ENCODE assay signal across 24 cellular contexts in the genomic region with DNA sequence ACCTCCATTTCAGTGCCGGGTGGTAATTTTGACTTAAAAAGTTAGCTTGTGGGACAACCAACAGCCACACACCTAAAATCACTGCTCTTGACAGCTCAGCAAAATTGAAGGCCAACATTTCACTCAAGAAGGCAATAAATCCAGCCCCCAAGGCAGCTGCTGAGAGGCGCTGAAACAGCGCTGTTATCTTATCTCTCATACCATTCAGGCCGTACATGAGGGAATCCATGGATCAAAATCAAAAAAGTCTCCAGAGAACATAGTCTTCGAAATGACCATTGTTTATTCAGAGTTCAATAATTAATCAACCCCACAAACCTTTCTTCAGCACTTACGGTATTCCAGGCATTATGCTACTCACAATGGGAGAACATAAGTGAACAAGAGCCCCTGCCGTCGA. TPM values are rescaled to one million over a fixed set of nuclear protein-coding genes. Genes with fewer than 3 reads are reported as not detected.
DNase-seq lines count a peak whose midpoint lies in the region; ATAC-seq and TF ChIP-seq lines count a peak whose summit lies in the region.
"Had no signal": no experiment of that assay in that cellular context is flagged by ENCODE, and none has a peak within 500 bp of the region (broad histone marks: within the 10 kb centered on the region; RNA-seq: fewer than 3 reads in every experiment).

No MANE protein-coding gene starts in this region.

- peaks cover 0 to 4% of the 10 kb centered on the region in 2 experiments; a peak in 2 of 4 replicates for H3K4me1 ChIP-seq in SK-N-SH (ENCODE audit: control insufficient read depth in 1 of 2, insufficient read depth in 2 of 2, low read depth in 1 of 2, low read length in 1 of 2)

- no peaks in the 10 kb centered on the region for H3K79me2 ChIP-seq in SK-N-SH (ENCODE audit: insufficient read depth)

- peaks cover 23% of the 10 kb centered on the region for H3K4me1 Mint-ChIP-seq in mesothelial cell of epicardium
- H3K4me1 Mint-ChIP-seq: IgD-negative memory B cell had no signal

- no peak overlapping the region for H3K4me2 ChIP-seq in SK-N-SH
- H3K4me2 ChIP-seq: A549 had no signal

- H3K4me3 Mint-ChIP-seq in mesothelial cell of epicardium: no peak overlapping the region
- H3K4me3 Mint-ChIP-seq: CD4-positive, alpha-beta T cell; IgD-negative memory B cell had no signal

- ATAC-seq in GM18858 (IDR thresholded peaks at IDR 0.05; ENCODE audit: unreplicated experiment): no peak
- ATAC-seq: A549 had no signal

- no peaks in the 10 kb centered on the region for H3K9me3 ChIP-seq in SK-N-SH
- H3K9me3 ChIP-seq: MG63, Peyer's patch had no signal

- H3K9ac ChIP-seq in SK-N-SH: no peak overlapping the region

- POLR2A ChIA-PET in SK-N-SH (lab: Yijun Ruan, JAX): no interaction called here

- no peaks in the 10 kb centered on the region for H3K27me3 Mint-ChIP-seq in mesothelial cell of epicardium (ENCODE audit: low read depth)
- H3K27me3 Mint-ChIP-seq: CD4-positive, alpha-beta T cell had no signal

- peak overlapping the region; percentile 4 for H3K27ac Mint-ChIP-seq in mesothelial cell of epicardium
- H3K27ac Mint-ChIP-seq: CD4-positive, alpha-beta T cell; IgD-negative memory B cell had no signal

- H4K20me1 ChIP-seq in SK-N-SH (ENCODE audit: insufficient read depth): no peaks in the 10 kb centered on the region

- no peak for TF ChIP-seq EP300 in SK-N-SH (IDR thresholded peaks at IDR 0.05; ENCODE audit: borderline replicate concordance in 1 of 2, low read depth in 1 of 2, low read length in 1 of 2)

- TF ChIP-seq CTCF in fibroblast of the aortic adventitia (IDR thresholded peaks at IDR 0.05; ENCODE audit: insufficient read depth, low read length) (no peak), mesothelial cell of epicardium (IDR thresholded peaks at IDR 0.05; ENCODE audit: unreplicated experiment) (no peak), SK-N-SH (IDR thresholded peaks at IDR 0.05) (no peak)

- H3K27me3 ChIP-seq in SK-N-SH (ENCODE audit: insufficient read depth): no peaks in the 10 kb centered on the region
- H3K27me3 ChIP-seq: MG63, Peyer's patch had no signal

- peaks cover 3% of the 10 kb centered on the region for H3K36me3 Mint-ChIP-seq in mesothelial cell of epicardium
- H3K36me3 Mint-ChIP-seq: IgD-negative memory B cell had no signal

- no peak overlapping the region for H3K4me3 ChIP-seq in fibroblast of the aortic adventitia (ENCODE audit: low read depth, low read length)
- no peak overlapping the region for H3K4me3 ChIP-seq in SK-N-SH (ENCODE audit: low read depth in 2 of 2, low read length in 1 of 2)
- H3K4me3 ChIP-seq: A549, MG63, Peyer's patch, SK-N-MC had no signal

- no peak for TF ChIP-seq RAD21 in SK-N-SH (IDR thresholded peaks at IDR 0.05; ENCODE audit: low read length)

- CTCF ChIA-PET in SK-N-SH (lab: Yijun Ruan, JAX): interaction anchor here (1.3 kb wide), 1 partner anchor 113 kb away, joined by 3 read pairs; no protein-coding TSS in a partner anchor

- DNase-seq in Caki2 (ENCODE audit: low read depth) (peak; percentile 41), NCI-H226 (peak; percentile 56), fibroblast of the aortic adventitia (ENCODE audit: low read depth) (peak; percentile 63), mesothelial cell of epicardium (ENCODE audit: low spot score in 2 of 2, unreplicated experiment in 2 of 2) (no peak), SK-N-SH (no peak), superior temporal gyrus (ENCODE audit: extremely low spot score) (no peak), ecto neural progenitor cell (ENCODE audit: low spot score) (no peak)
- DNase-seq: CD4-positive, alpha-beta T cell; EL; Kasumi-1; MG63; NCI-H1048; NCI-H1436 treated with DMSO at 0.1 percent for 48 hours; NCI-H2029 treated with DMSO at 0.1 percent for 48 hours; NCI-H510A; NCI-H748 treated with DMSO at 0.1 percent for 48 hours; NK-92 treated with Interleukin-12 subunit alpha and Interleukin-12 subunit beta, amount 100 ng/mL, for 24 hours; Peyer's patch; Right ventricle myocardium superior had no signal

- no peaks in the 10 kb centered on the region for H3K9me2 ChIP-seq in SK-N-SH

- no peak overlapping the region for H2AFZ ChIP-seq in SK-N-SH (ENCODE audit: low read depth)

- H3K9me3 Mint-ChIP-seq in mesothelial cell of epicardium: peaks cover 17% of the 10 kb centered on the region
- H3K9me3 Mint-ChIP-seq: CD4-positive, alpha-beta T cell; IgD-negative memory B cell had no signal

- no peaks in the 10 kb centered on the region for H3K36me3 ChIP-seq in SK-N-SH (replicated peaks in 1 of 2; ENCODE audit: control insufficient read depth in 1 of 2, insufficient read depth in 2 of 2, low read length in 1 of 2)
- H3K36me3 ChIP-seq: MG63, Peyer's patch had no signal

- in situ Hi-C loops in Caki2 (cut with HindIII; ENCODE audit: low pct_unique_long_range_greater_than_20kb, low sequenced_read_pairs): no loop called here

- no peaks in the 10 kb centered on the region for H3F3A ChIP-seq in SK-N-SH (replicated peaks; ENCODE audit: insufficient read depth)

- no peak overlapping the region for H3K27ac ChIP-seq in SK-N-SH (ENCODE audit: low read depth in 2 of 2, low read length in 1 of 2)
- H3K27ac ChIP-seq: HL-60, Peyer's patch, SK-N-MC had no signal

- WGBS in SK-N-SH (ENCODE audit: low lambda C conversion rate): 90% methylated on average over 8 of the region's 8 CpGs

TF ChIP-seq in SK-N-SH, 30 proteins besides CTCF, POLR2A, EP300 and RAD21:
- TF ChIP-seq YY1 (IDR thresholded peaks at IDR 0.05; ENCODE audit: low read depth) (no peak), POLR2AphosphoS5 (IDR thresholded peaks at IDR 0.05; ENCODE audit: low read depth, low read length) (no peak), MEF2A (IDR thresholded peaks at IDR 0.05; ENCODE audit: borderline replicate concordance, low read depth) (no peak), ELF1 (IDR thresholded peaks at IDR 0.05) (no peak), FOXM1 (IDR thresholded peaks at IDR 0.05; ENCODE audit: low read depth) (no peak), GATA2 (CRISPR knock-in tag; IDR thresholded peaks at IDR 0.05) (no peak), NFIC (IDR thresholded peaks at IDR 0.05; ENCODE audit: borderline replicate concordance) (no peak), CHD2 (IDR thresholded peaks at IDR 0.05; ENCODE audit: low read length, partially characterized antibody) (no peak), TEAD4 (IDR thresholded peaks at IDR 0.05; ENCODE audit: borderline replicate concordance, insufficient read depth) (no peak), NRF1 (IDR thresholded peaks at IDR 0.05; ENCODE audit: low read depth, low read length) (no peak)
- TF ChIP-seq, protein P1, sequence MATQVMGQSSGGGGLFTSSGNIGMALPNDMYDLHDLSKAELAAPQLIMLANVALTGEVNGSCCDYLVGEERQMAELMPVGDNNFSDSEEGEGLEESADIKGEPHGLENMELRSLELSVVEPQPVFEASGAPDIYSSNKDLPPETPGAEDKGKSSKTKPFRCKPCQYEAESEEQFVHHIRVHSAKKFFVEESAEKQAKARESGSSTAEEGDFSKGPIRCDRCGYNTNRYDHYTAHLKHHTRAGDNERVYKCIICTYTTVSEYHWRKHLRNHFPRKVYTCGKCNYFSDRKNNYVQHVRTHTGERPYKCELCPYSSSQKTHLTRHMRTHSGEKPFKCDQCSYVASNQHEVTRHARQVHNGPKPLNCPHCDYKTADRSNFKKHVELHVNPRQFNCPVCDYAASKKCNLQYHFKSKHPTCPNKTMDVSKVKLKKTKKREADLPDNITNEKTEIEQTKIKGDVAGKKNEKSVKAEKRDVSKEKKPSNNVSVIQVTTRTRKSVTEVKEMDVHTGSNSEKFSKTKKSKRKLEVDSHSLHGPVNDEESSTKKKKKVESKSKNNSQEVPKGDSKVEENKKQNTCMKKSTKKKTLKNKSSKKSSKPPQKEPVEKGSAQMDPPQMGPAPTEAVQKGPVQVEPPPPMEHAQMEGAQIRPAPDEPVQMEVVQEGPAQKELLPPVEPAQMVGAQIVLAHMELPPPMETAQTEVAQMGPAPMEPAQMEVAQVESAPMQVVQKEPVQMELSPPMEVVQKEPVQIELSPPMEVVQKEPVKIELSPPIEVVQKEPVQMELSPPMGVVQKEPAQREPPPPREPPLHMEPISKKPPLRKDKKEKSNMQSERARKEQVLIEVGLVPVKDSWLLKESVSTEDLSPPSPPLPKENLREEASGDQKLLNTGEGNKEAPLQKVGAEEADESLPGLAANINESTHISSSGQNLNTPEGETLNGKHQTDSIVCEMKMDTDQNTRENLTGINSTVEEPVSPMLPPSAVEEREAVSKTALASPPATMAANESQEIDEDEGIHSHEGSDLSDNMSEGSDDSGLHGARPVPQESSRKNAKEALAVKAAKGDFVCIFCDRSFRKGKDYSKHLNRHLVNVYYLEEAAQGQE (IDR thresholded peaks at IDR 0.05; ENCODE audit: low read depth, low read length): no peak
- TF ChIP-seq, protein P2, sequence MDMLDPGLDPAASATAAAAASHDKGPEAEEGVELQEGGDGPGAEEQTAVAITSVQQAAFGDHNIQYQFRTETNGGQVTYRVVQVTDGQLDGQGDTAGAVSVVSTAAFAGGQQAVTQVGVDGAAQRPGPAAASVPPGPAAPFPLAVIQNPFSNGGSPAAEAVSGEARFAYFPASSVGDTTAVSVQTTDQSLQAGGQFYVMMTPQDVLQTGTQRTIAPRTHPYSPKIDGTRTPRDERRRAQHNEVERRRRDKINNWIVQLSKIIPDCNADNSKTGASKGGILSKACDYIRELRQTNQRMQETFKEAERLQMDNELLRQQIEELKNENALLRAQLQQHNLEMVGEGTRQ (IDR thresholded peaks at IDR 0.05; ENCODE audit: borderline replicate concordance, low read depth, low read length): no peak
- TF ChIP-seq, protein P3, sequence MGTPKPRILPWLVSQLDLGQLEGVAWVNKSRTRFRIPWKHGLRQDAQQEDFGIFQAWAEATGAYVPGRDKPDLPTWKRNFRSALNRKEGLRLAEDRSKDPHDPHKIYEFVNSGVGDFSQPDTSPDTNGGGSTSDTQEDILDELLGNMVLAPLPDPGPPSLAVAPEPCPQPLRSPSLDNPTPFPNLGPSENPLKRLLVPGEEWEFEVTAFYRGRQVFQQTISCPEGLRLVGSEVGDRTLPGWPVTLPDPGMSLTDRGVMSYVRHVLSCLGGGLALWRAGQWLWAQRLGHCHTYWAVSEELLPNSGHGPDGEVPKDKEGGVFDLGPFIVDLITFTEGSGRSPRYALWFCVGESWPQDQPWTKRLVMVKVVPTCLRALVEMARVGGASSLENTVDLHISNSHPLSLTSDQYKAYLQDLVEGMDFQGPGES (IDR thresholded peaks at IDR 0.05; ENCODE audit: low read depth, low read length): no peak
TF ChIP-seq in SK-N-SH: peak in this region for 0.

RNA-seq across cellular contexts. Expression of a gene that starts 38.5 kb away (rescaled TPM):
- total RNA-seq in Caki2 (2014; rRNA removed; shearing (Covaris generic); ENCODE audit: low replicate concordance): 10.9 and 11.7 TPM in 2 replicates
- total RNA-seq in fibroblast of the aortic adventitia (ENCODE audit: low replicate concordance): 2.9 and 11.1 TPM in 2 replicates
- 41.6 to 43.8 TPM (median 42.5 TPM) in 3 replicates for total RNA-seq in mesothelial cell of epicardium
- 19.3 and 21.3 TPM in 2 replicates for polyA plus RNA-seq in SK-N-SH (2012; rRNA removed)
- 19.9 and 20.2 TPM in 2 replicates for polyA plus RNA-seq in SK-N-SH (2012; cell fraction: cytosol; rRNA removed)
- polyA plus RNA-seq in SK-N-SH (2012; cell fraction: nucleus; rRNA removed): 35.1 and 43.3 TPM in 2 replicates

Comparison
In these comparisons a context has a peak if more than half of its experiments do, and no peak if none do; other contexts are left out.
1. DNase-seq: peak in Caki2 (single experiment), NCI-H226 (single experiment) and fibroblast of the aortic adventitia (single experiment); none in mesothelial cell of epicardium (0 of 2), SK-N-SH (single experiment), superior temporal gyrus (single experiment) and ecto neural progenitor cell (single experiment).